ENCODE assay signal across 22 cellular contexts in the genomic region with DNA sequence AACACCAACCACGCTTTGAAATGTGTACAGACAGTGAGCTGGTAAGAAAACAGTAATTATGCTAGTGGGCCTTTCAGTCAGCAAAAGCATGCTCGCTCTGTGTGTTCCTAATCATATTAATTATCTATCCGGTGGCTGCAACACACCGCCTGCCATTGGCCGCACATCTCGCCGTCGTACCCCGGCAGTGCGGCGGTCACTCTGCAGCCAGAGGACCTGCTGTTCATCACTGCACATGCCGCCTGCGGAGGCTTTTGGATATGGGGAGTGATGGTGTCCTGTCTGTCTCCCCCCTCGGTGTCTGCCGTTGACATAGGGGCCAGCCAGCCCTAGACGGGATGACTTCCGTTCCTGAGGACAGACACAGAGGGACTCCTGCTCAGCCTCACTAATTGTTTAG.
"Had no signal": no experiment of that assay in that cellular context is flagged by ENCODE, and none has a peak within 500 bp of the region (broad histone marks: within the 10 kb centered on the region; RNA-seq: fewer than 3 reads in every experiment).

No MANE protein-coding gene starts in this region.

- H3K27ac ChIP-seq: VCaP had no signal

- H3K4me3 ChIP-seq: K562 had no signal

- ATAC-seq: activated naive CD4-positive, alpha-beta T cell treated with anti-CD3 and anti-CD28 coated beads, Interleukin-2, amount 50 U/mL, for 72 hours; activated naive CD8-positive, alpha-beta T cell treated with anti-CD3 and anti-CD28 coated beads, Interleukin-2, amount 50 U/mL, for 24 hours; activated T-cell treated with anti-CD3 and anti-CD28 coated beads, Interleukin-2, amount 50 U/mL, for 4 hours; K562; PC-3 had no signal

- DNase-seq: activated CD4-positive, alpha-beta memory T cell treated with anti-CD3 and anti-CD28 coated beads for 36 hours; activated CD4-positive, alpha-beta T cell treated with anti-CD3 and anti-CD28 coated beads, Interleukin-2, amount 10 ng/mL, durations not matched to agents 7 days and 5 days; activated CD4-positive, CD25-positive, alpha-beta regulatory T cell; activated CD8-positive, alpha-beta memory T cell treated with anti-CD3 and anti-CD28 coated beads for 24 hours; activated effector memory CD4-positive, alpha-beta T cell treated with anti-CD3 and anti-CD28 coated beads, Interleukin-2, amount 50 U/mL, for 16 hours; activated naive CD4-positive, alpha-beta T cell treated with Interleukin-2 at 50 U/mL for 16 hours; activated naive CD8-positive, alpha-beta T cell treated with anti-CD3 and anti-CD28 coated beads, Interleukin-2, amount 50 U/mL, for 24 hours; activated T-cell treated with anti-CD3 and anti-CD28 coated beads, Interleukin-2, amount 50 U/mL, for 4 hours; amniotic stem cell; Kasumi-1; NCI-H1105 treated with DMSO at 0.1 percent for 48 hours; NCI-H1930; NCI-H2107; NCI-H446; NCI-H524; NCI-H82; PC-3; SHP77 treated with DMSO at 0.1 percent for 48 hours; T-helper 1 cell had no signal
